ENCODE assay signal across 10 cellular contexts in genomic region chrX:147476008-147476407, GRCh38.
DNase-seq lines count a peak whose midpoint lies in the region; ATAC-seq and TF ChIP-seq lines count a peak whose summit lies in the region.
"Had no signal": no experiment of that assay in that cellular context is flagged by ENCODE, and none has a peak within 500 bp of the region (broad histone marks: within the 10 kb centered on the region; RNA-seq: fewer than 3 reads in every experiment).

No MANE protein-coding gene starts in this region.

- POLR2A ChIA-PET in PC-9 (lab: Charles Lee; ENCODE audit: unreplicated experiment): no interaction called here

- no peak for TF ChIP-seq EP300 in sigmoid colon (IDR thresholded peaks at IDR 0.05)

- H3K9me3 Mint-ChIP-seq in stimulated activated naive CD8-positive, alpha-beta T cell treated with anti-CD3 and anti-CD28 coated beads, Interleukin-15, amount 100 ng/mL, for 72 hours: no peaks in the 10 kb centered on the region

- no peak for TF ChIP-seq POLR2A in sigmoid colon (IDR thresholded peaks at IDR 0.05)
- TF ChIP-seq POLR2A in breast epithelium (IDR thresholded peaks at IDR 0.05): no peak

- H3K27me3 ChIP-seq in GM23248 (replicated peaks; ENCODE audit: insufficient read depth) (no peaks in the 10 kb centered on the region), PC-9 (ENCODE audit: insufficient read depth, low read depth) (no peaks in the 10 kb centered on the region), sigmoid colon (no peaks in the 10 kb centered on the region), breast epithelium (peaks cover 0 to 3% of the 10 kb centered on the region in 2 donors)

- no peaks in the 10 kb centered on the region for H3K27me3 Mint-ChIP-seq in stimulated activated naive CD8-positive, alpha-beta T cell treated with anti-CD3 and anti-CD28 coated beads, Interleukin-15, amount 100 ng/mL, for 72 hours
- H3K27me3 Mint-ChIP-seq: activated naive CD4-positive, alpha-beta T cell treated with anti-CD3 and anti-CD28 coated beads, Interleukin-2, amount 50 U/mL, for 24 hours had no signal

- no peak overlapping the region for H3K4me3 Mint-ChIP-seq in stimulated activated naive CD8-positive, alpha-beta T cell treated with anti-CD3 and anti-CD28 coated beads, Interleukin-15, amount 100 ng/mL, for 72 hours
- H3K4me3 Mint-ChIP-seq: activated naive CD4-positive, alpha-beta T cell treated with anti-CD3 and anti-CD28 coated beads, Interleukin-2, amount 50 U/mL, for 24 hours had no signal

- H3K9me2 ChIP-seq in GM23248 (ENCODE audit: insufficient read depth): no peaks in the 10 kb centered on the region
- H3K9me2 ChIP-seq in PC-9 (ENCODE audit: insufficient read depth): no peaks in the 10 kb centered on the region

- H4K20me1 ChIP-seq in GM23248 (ENCODE audit: insufficient read depth): no peaks in the 10 kb centered on the region
- H4K20me1 ChIP-seq in PC-9 (ENCODE audit: insufficient read depth): no peaks in the 10 kb centered on the region

- DNase-seq in DMS153 treated with DMSO at 0.1 percent for 48 hours (lab: John Stamatoyannopoulos, UW; ENCODE audit: unreplicated experiment) (peak; percentile 11), GM23248 (peak; percentile 22), PC-9 (no peak), islet precursor cell (peak; percentile 50), AG08396 (ENCODE audit: low spot score) (no peak), sigmoid colon (no peak), breast epithelium (ENCODE audit: low spot score in 2 of 2) (no peak)
- DNase-seq in stimulated activated naive CD8-positive, alpha-beta T cell treated with anti-CD3 and anti-CD28 coated beads, Interleukin-15, amount 100 ng/mL, for 72 hours: no peak
- DNase-seq: NCI-H510A had no signal

- no peak for ATAC-seq in stimulated activated naive CD8-positive, alpha-beta T cell treated with anti-CD3 and anti-CD28 coated beads, Interleukin-15, amount 100 ng/mL, for 72 hours

- H3K9me3 ChIP-seq in GM23248 (ENCODE audit: low read depth) (no peaks in the 10 kb centered on the region), PC-9 (ENCODE audit: insufficient read depth, low read depth) (no peaks in the 10 kb centered on the region), sigmoid colon (no peaks in the 10 kb centered on the region), breast epithelium (no peaks in the 10 kb centered on the region)

- H3K4me1 ChIP-seq in GM23248 (ENCODE audit: insufficient read depth): no peaks in the 10 kb centered on the region
- no peaks in the 10 kb centered on the region for H3K4me1 ChIP-seq in PC-9 (replicated peaks; ENCODE audit: insufficient read depth)
- H3K4me1 ChIP-seq in sigmoid colon: no peaks in the 10 kb centered on the region
- H3K4me1 ChIP-seq in breast epithelium: no peaks in the 10 kb centered on the region

- TF ChIP-seq CTCF in PC-9 (conservative IDR thresholded peaks at IDR 0.05): peak; percentile 65
- TF ChIP-seq CTCF in sigmoid colon (IDR thresholded peaks at IDR 0.05): no peak
- no peak for TF ChIP-seq CTCF in breast epithelium (IDR thresholded peaks at IDR 0.05)

- no peak overlapping the region for H3K9ac ChIP-seq in GM23248

- H3K4me1 Mint-ChIP-seq in stimulated activated naive CD8-positive, alpha-beta T cell treated with anti-CD3 and anti-CD28 coated beads, Interleukin-15, amount 100 ng/mL, for 72 hours: no peaks in the 10 kb centered on the region
- H3K4me1 Mint-ChIP-seq: activated naive CD4-positive, alpha-beta T cell treated with anti-CD3 and anti-CD28 coated beads, Interleukin-2, amount 50 U/mL, for 24 hours had no signal

- CTCF ChIA-PET in PC-9 (lab: Charles Lee): interaction anchor here (0.7 kb wide), 1 partner anchor 571 kb away, joined by 3 read pairs; no protein-coding TSS in a partner anchor

- H3K4me3 ChIP-seq in GM23248: no peak overlapping the region
- H3K4me3 ChIP-seq in PC-9: no peak overlapping the region
- H3K4me3 ChIP-seq in sigmoid colon: no peak overlapping the region
- H3K4me3 ChIP-seq in breast epithelium: no peak overlapping the region

- no peaks in the 10 kb centered on the region for H3K36me3 ChIP-seq in GM23248 (ENCODE audit: low read depth)
- no peaks in the 10 kb centered on the region for H3K36me3 ChIP-seq in PC-9 (ENCODE audit: low read depth)
- H3K36me3 ChIP-seq in sigmoid colon: no peaks in the 10 kb centered on the region
- no peaks in the 10 kb centered on the region for H3K36me3 ChIP-seq in breast epithelium

- H3K4me2 ChIP-seq in GM23248 (ENCODE audit: unreplicated experiment): no peak overlapping the region
- H3K4me2 ChIP-seq in PC-9: no peak overlapping the region

- BruUV-seq in PC-9 (replicated peaks; lab: Mats Ljungman, UMichigan): no TSS peak

- WGBS in GM23248 (ENCODE audit: low coverage in 1 of 2, low lambda C conversion rate in 2 of 2, missing lambda C conversion rate in 2 of 2), 2 experiments: 8 to 15% methylated on average over 7 of the region's 7 CpGs
- 20 to 24% methylated on average over 7 of the region's 7 CpGs for WGBS in sigmoid colon, 2 donors

- no peaks in the 10 kb centered on the region for H3K79me2 ChIP-seq in GM23248 (ENCODE audit: insufficient read depth)
- no peaks in the 10 kb centered on the region for H3K79me2 ChIP-seq in PC-9 (ENCODE audit: low read depth)

- H2AFZ ChIP-seq in GM23248 (no peak overlapping the region), PC-9 (no peak overlapping the region)

- H3F3A ChIP-seq in GM23248 (ENCODE audit: insufficient read depth) (no peaks in the 10 kb centered on the region), PC-9 (ENCODE audit: insufficient read depth, low read depth) (no peaks in the 10 kb centered on the region)

- intact Hi-C loops in PC-9 (cut with micrococcal nuclease; ENCODE audit: unreplicated experiment) (loop anchor here (5.0 kb wide), 1 partner anchor 326 kb away; no protein-coding TSS in a partner anchor), sigmoid colon (cut with DNase I) (no loop called here), breast epithelium (cut with DNase I; ENCODE audit: low total_unique reads) (no loop called here)

- in situ Hi-C loops in GM23248 (cut with MboI): no loop called here

- H3K27ac Mint-ChIP-seq in stimulated activated naive CD8-positive, alpha-beta T cell treated with anti-CD3 and anti-CD28 coated beads, Interleukin-15, amount 100 ng/mL, for 72 hours: no peak overlapping the region
- H3K27ac Mint-ChIP-seq: activated naive CD4-positive, alpha-beta T cell treated with anti-CD3 and anti-CD28 coated beads, Interleukin-2, amount 50 U/mL, for 24 hours had no signal

- H3K27ac ChIP-seq in GM23248 (no peak overlapping the region), PC-9 (no peak overlapping the region), sigmoid colon (no peak overlapping the region), breast epithelium (no peak overlapping the region)

Comparison
In these comparisons a context has a peak if more than half of its experiments do, and no peak if none do; other contexts are left out.
1. DNase-seq: peak in DMS153 treated with DMSO at 0.1 percent for 48 hours (single experiment), GM23248 (single experiment) and islet precursor cell (single experiment); none in PC-9 (0 of 2), AG08396 (single experiment), sigmoid colon (single experiment), breast epithelium (0 of 2) and stimulated activated naive CD8-positive, alpha-beta T cell treated with anti-CD3 and anti-CD28 coated beads, Interleukin-15, amount 100 ng/mL, for 72 hours (0 of 2).